ENCODE assay signal across 9 cellular contexts in the genomic region with DNA sequence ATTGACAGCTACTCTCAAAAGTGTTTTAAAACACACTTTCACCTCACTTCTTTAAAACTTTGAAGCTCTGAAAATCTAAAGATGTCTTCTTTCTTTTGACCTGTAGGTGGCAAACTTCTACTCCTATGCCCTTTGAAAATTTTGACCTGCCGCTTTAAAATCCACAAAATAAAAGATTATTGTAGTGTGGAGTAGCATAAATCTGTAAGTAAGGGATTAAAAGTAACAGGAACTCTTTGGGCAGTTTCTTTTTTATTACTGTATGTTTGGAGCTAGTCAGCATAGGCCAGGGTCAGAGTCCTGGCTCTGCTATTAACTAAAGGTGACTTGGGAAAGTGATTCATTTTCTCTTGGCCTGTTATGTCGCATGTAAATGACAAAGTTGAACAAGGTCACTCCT. TPM values are rescaled to one million over a fixed set of nuclear protein-coding genes. Genes with fewer than 3 reads are reported as not detected.
DNase-seq lines count a peak whose midpoint lies in the region; ATAC-seq and TF ChIP-seq lines count a peak whose summit lies in the region.
"Had no signal": no experiment of that assay in that cellular context is flagged by ENCODE, and none has a peak within 500 bp of the region (broad histone marks: within the 10 kb centered on the region; RNA-seq: fewer than 3 reads in every experiment).

No MANE protein-coding gene starts in this region.

- H3K36me3 ChIP-seq in SK-N-MC (ENCODE audit: insufficient read depth, low read length) (no peaks in the 10 kb centered on the region), gastroesophageal sphincter (no peaks in the 10 kb centered on the region), skeletal muscle satellite cell (ENCODE audit: insufficient read depth, low read length) (no peaks in the 10 kb centered on the region)
- H3K36me3 ChIP-seq: BLaER1 had no signal

- ATAC-seq in HG02759 (IDR thresholded peaks at IDR 0.05; ENCODE audit: unreplicated experiment) (peak; percentile 50), gastroesophageal sphincter (peak; percentile 28)
- no peak for ATAC-seq in activated T-cell treated with anti-CD3 and anti-CD28 coated beads, Interleukin-2, amount 50 U/mL, for 4 hours

- H3K27me3 Mint-ChIP-seq in activated T-cell treated with anti-CD3 and anti-CD28 coated beads, Interleukin-2, amount 50 U/mL, for 4 hours (ENCODE audit: low read depth), result peaks cover 11% of the 10 kb centered on the region

- no peaks in the 10 kb centered on the region for H3K36me3 Mint-ChIP-seq in activated T-cell treated with anti-CD3 and anti-CD28 coated beads, Interleukin-2, amount 50 U/mL, for 4 hours (ENCODE audit: insufficient read depth)

- DNase-seq in DMS 273 (lab: John Stamatoyannopoulos, UW; ENCODE audit: unreplicated experiment), result peak; percentile 51
- DNase-seq in DMS 273 treated with DMSO at 0.1 percent for 48 hours (lab: John Stamatoyannopoulos, UW), result no peak
- no peak for DNase-seq in SK-N-MC (ENCODE audit: low read depth, low spot score)
- no peak for DNase-seq in stimulated activated CD4-positive, alpha-beta T cell treated with anti-CD3 and anti-CD28 coated beads, Interleukin-4, amount 100 ng/mL, for 24 hours
- no peak for DNase-seq in activated T-cell treated with anti-CD3 and anti-CD28 coated beads, Interleukin-2, amount 50 U/mL, for 4 hours

- H3K4me1 ChIP-seq in gastroesophageal sphincter (no peaks in the 10 kb centered on the region), skeletal muscle satellite cell (ENCODE audit: control insufficient read depth, insufficient read depth, low read length) (peaks cover 14% of the 10 kb centered on the region)

- no peak for TF ChIP-seq POLR2A in gastroesophageal sphincter (IDR thresholded peaks at IDR 0.05)

- TF ChIP-seq EP300 in gastroesophageal sphincter (IDR thresholded peaks at IDR 0.05), result no peak

- 24 to 31% methylated on average over 2 of the region's 2 CpGs for WGBS in gastroesophageal sphincter (ENCODE audit: low coverage in 1 of 2), 2 donors

- no peaks in the 10 kb centered on the region for H3K9me3 Mint-ChIP-seq in activated T-cell treated with anti-CD3 and anti-CD28 coated beads, Interleukin-2, amount 50 U/mL, for 4 hours

- TF ChIP-seq CTCF in gastroesophageal sphincter (IDR thresholded peaks at IDR 0.05), result peak; percentile 75 to 83 (median 80)

- H3K4me3 ChIP-seq in SK-N-MC, result no peak overlapping the region
- H3K4me3 ChIP-seq in gastroesophageal sphincter, result no peak overlapping the region
- no peak overlapping the region for H3K4me3 ChIP-seq in skeletal muscle satellite cell (ENCODE audit: low read length)
- H3K4me3 ChIP-seq: BLaER1 had no signal

- H3K27ac ChIP-seq in SK-N-MC, result no peak overlapping the region
- no peak overlapping the region for H3K27ac ChIP-seq in gastroesophageal sphincter
- H3K27ac ChIP-seq: BLaER1 had no signal

- peaks cover 15% of the 10 kb centered on the region for H3K4me1 Mint-ChIP-seq in activated T-cell treated with anti-CD3 and anti-CD28 coated beads, Interleukin-2, amount 50 U/mL, for 4 hours (ENCODE audit: low read depth)

- H3K4me3 Mint-ChIP-seq in activated T-cell treated with anti-CD3 and anti-CD28 coated beads, Interleukin-2, amount 50 U/mL, for 4 hours, result no peak overlapping the region

- H3K27me3 ChIP-seq in gastroesophageal sphincter (no peaks in the 10 kb centered on the region), skeletal muscle satellite cell (ENCODE audit: control insufficient read depth, insufficient read depth, low read length) (no peaks in the 10 kb centered on the region)
- H3K27me3 ChIP-seq: BLaER1 had no signal

- H3K9ac ChIP-seq in SK-N-MC (ENCODE audit: insufficient read length), result peak overlapping the region; percentile 1
- peak overlapping the region; percentile 34 for H3K9ac ChIP-seq in skeletal muscle satellite cell (ENCODE audit: low read depth, low read length)
- H3K9ac ChIP-seq: BLaER1 had no signal

- no peaks in the 10 kb centered on the region for H3K9me3 ChIP-seq in SK-N-MC (ENCODE audit: low read depth, low read length)
- no peaks in the 10 kb centered on the region for H3K9me3 ChIP-seq in gastroesophageal sphincter
- H3K9me3 ChIP-seq in skeletal muscle satellite cell (replicated peaks; ENCODE audit: low read length), result no peaks in the 10 kb centered on the region
- H3K9me3 ChIP-seq: BLaER1 had no signal

- peak overlapping the region; percentile 27 for H3K4me2 ChIP-seq in skeletal muscle satellite cell (ENCODE audit: low read length)
- H3K4me2 ChIP-seq: BLaER1 had no signal

RNA-seq across cellular contexts. Expression of a gene that starts 25.5 kb away (rescaled TPM):
- 1 to 10 TPM; 4.7 to 7.3 (median 5.9) TPM for total RNA-seq in gastroesophageal sphincter
- 3.0 and 4.2 TPM in 2 replicates for total RNA-seq in skeletal muscle satellite cell (2012; rRNA removed)
- 1 to 10 TPM; 1.2 to 1.3 (median 1.2) TPM for total RNA-seq in activated T-cell treated with anti-CD3 and anti-CD28 coated beads, Interleukin-2, amount 50 U/mL, for 4 hours

Comparison
In these comparisons a context has a peak if more than half of its experiments do, and no peak if none do; other contexts are left out.
1. ATAC-seq: peak in HG02759 (single experiment) and gastroesophageal sphincter (single experiment); none in activated T-cell treated with anti-CD3 and anti-CD28 coated beads, Interleukin-2, amount 50 U/mL, for 4 hours (0 of 2).